30 cellular contexts compared by ENCODE assay signal in the genomic region with DNA sequence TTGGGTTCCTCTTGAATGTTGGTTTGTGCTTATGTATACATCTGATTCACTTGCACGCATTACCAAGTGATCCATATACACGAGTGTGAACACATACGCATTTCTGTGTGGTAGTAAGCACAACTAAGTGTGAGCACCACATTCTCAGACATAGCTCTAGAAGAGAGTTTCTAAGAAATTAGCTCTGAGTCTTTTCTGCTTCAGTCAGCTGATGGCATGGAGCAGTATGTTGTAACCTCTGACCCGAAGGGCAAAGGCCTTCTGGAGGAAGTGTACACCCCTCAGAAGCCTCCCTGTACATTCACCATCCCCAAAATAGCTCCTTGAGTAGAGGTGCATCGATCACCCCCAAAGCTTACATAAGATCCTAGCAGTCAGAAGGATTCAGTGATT.
"Had no signal": no experiment of that assay in that cellular context is flagged by ENCODE, and none has a peak within 500 bp of the region (broad histone marks: within the 10 kb centered on the region; RNA-seq: fewer than 3 reads in every experiment).

No MANE protein-coding gene starts in this region.

- H3K4me3 Mint-ChIP-seq: activated B cell treated with CpG ODN at 0.5 μM for 24 hours; activated CD8-positive, alpha-beta T cell treated with anti-CD3 and anti-CD28 coated beads for 36 hours; activated T-cell treated with anti-CD3 and anti-CD28 coated beads, Interleukin-2, amount 50 U/mL, for 4 hours; activated T-helper 17 cell treated with anti-CD3 and anti-CD28 coated beads, Interleukin-2, amount 50 U/mL, for 72 hours; stimulated activated memory B cell treated with anti-CD40 and anti-IgM and Interleukin-4, amounts not matched to agents 10 μg/mL and 1 μg/mL and 100 μg/mL, for 72 hours; T-helper 2 cell treated with Interferon-gamma antibody and Interleukin-4, amounts not matched to agents 5 μg/mL and 100 μg/mL, for 36 hours had no signal

- H3K9me3 Mint-ChIP-seq: activated B cell treated with CpG ODN at 0.5 μM for 24 hours; activated T-cell treated with anti-CD3 and anti-CD28 coated beads, Interleukin-2, amount 50 U/mL, for 4 hours; activated T-helper 17 cell treated with anti-CD3 and anti-CD28 coated beads, Interleukin-2, amount 50 U/mL, for 72 hours; stimulated activated memory B cell treated with anti-CD40 and anti-IgM and Interleukin-4, amounts not matched to agents 10 μg/mL and 1 μg/mL and 100 μg/mL, for 72 hours; T-helper 2 cell treated with Interferon-gamma antibody and Interleukin-4, amounts not matched to agents 5 μg/mL and 100 μg/mL, for 36 hours had no signal

- H3K4me1 Mint-ChIP-seq: activated B cell treated with CpG ODN at 0.5 μM for 24 hours; stimulated activated memory B cell treated with anti-CD40 and anti-IgM and Interleukin-4, amounts not matched to agents 10 μg/mL and 1 μg/mL and 100 μg/mL, for 72 hours had no signal

- H3K27ac ChIP-seq: epithelial cell of prostate, esophagus squamous epithelium, pancreas, prostate gland, sigmoid colon, thyroid gland had no signal

- H3K4me3 ChIP-seq: esophagus squamous epithelium, heart right ventricle, pancreas, prostate gland, sigmoid colon, stomach, thyroid gland had no signal

- H3K36me3 ChIP-seq: esophagus squamous epithelium, heart right ventricle, pancreas, prostate gland, sigmoid colon, stomach, thyroid gland had no signal

- FAIRE-seq: pancreas, small intestine had no signal

- ATAC-seq: activated T-helper 17 cell treated with anti-CD3 and anti-CD28 coated beads, Interleukin-2, amount 50 U/mL, for 72 hours; left lobe of liver; naive thymus-derived CD4-positive, alpha-beta T cell; pancreas; stimulated activated memory B cell treated with anti-CD40 and anti-IgM and Interleukin-4, amounts not matched to agents 10 μg/mL and 1 μg/mL and 100 μg/mL, for 72 hours had no signal

- H3K36me3 Mint-ChIP-seq: naive thymus-derived CD4-positive, alpha-beta T cell; stimulated activated memory B cell treated with anti-CD40 and anti-IgM and Interleukin-4, amounts not matched to agents 10 μg/mL and 1 μg/mL and 100 μg/mL, for 72 hours had no signal

- DNase-seq: activated B cell treated with CpG ODN at 0.5 μM for 24 hours; activated CD4-positive, alpha-beta T cell treated with anti-CD3 and anti-CD28 coated beads, Interleukin-2, amount 50 U/mL, for 1 hour; activated CD8-positive, alpha-beta T cell treated with anti-CD3 and anti-CD28 coated beads for 36 hours; activated gamma-delta T cell treated with Interleukin-2 at 50 U/mL for 16 hours; activated naive CD4-positive, alpha-beta T cell treated with anti-CD3 and anti-CD28 coated beads, Interleukin-2, amount 50 U/mL, for 16 hours; activated T-cell treated with anti-CD3 and anti-CD28 coated beads, Interleukin-2, amount 50 U/mL, for 4 hours; amniotic stem cell; central memory CD4-positive, alpha-beta T cell; esophagus squamous epithelium; foreskin melanocyte; kidney glomerular epithelial cell; midbrain; nucleus accumbens; pancreas; retina; sigmoid colon; small intestine; stimulated activated CD4-positive, alpha-beta T cell treated with anti-CD3 and anti-CD28 coated beads, Interleukin-1b, Interleukin-23, amount 100 ng/mL, for 48 hours; stimulated activated CD4-positive, alpha-beta T cell treated with anti-CD3 and anti-CD28 coated beads, Interleukin-4, amount 100 ng/mL, for 4 hours; stimulated activated CD8-positive, alpha-beta memory T cell treated with anti-CD3 and anti-CD28 coated beads, Interleukin-4, amount 100 ng/mL, for 48 hours; thyroid gland had no signal

- H3K27ac Mint-ChIP-seq: activated B cell treated with CpG ODN at 0.5 μM for 24 hours; activated T-helper 17 cell treated with anti-CD3 and anti-CD28 coated beads, Interleukin-2, amount 50 U/mL, for 72 hours; stimulated activated memory B cell treated with anti-CD40 and anti-IgM and Interleukin-4, amounts not matched to agents 10 μg/mL and 1 μg/mL and 100 μg/mL, for 72 hours; T-helper 2 cell treated with Interferon-gamma antibody and Interleukin-4, amounts not matched to agents 5 μg/mL and 100 μg/mL, for 36 hours had no signal

- H3K9me3 ChIP-seq: esophagus squamous epithelium, heart right ventricle, pancreas, prostate gland, sigmoid colon, stomach, thyroid gland had no signal

- H3K27me3 ChIP-seq: esophagus squamous epithelium, pancreas, stomach, thyroid gland had no signal

- H3K4me1 ChIP-seq: pancreas, prostate gland, sigmoid colon had no signal
